ENCODE assay signal across 7 cellular contexts in the genomic region with DNA sequence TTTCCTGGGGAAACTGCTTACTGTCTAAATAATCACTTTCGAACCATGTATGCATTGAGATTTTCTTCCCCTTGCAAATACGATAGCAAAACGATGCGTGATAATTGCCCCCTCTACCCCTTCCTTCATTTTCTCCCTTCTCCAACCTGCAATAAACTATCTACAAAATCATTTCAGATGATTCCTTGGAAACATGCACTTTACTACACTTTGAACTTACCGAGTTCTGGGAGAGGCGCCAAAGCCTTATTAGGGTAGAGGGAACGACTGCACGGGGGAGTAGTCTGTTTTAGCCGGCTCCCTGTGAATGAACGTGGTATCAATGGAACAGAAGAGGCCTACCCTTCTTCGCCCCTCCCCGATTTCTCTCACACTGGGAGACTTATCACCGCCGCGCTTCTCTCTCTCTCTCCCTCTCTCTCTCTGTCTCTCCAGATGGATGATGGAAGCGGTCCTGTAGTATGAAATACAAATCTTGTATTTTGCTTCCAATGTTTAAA. TPM values are rescaled to one million over a fixed set of nuclear protein-coding genes. Genes with fewer than 3 reads are reported as not detected.
DNase-seq lines count a peak whose midpoint lies in the region; ATAC-seq, FAIRE-seq and TF ChIP-seq lines count a peak whose summit lies in the region.

A gene with protein sequence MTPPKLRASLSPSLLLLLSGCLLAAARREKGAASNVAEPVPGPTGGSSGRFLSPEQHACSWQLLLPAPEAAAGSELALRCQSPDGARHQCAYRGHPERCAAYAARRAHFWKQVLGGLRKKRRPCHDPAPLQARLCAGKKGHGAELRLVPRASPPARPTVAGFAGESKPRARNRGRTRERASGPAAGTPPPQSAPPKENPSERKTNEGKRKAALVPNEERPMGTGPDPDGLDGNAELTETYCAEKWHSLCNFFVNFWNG (minus strand): TSS at position 309 of the 500 bp plus-strand sequence. CDS start 517 bp downstream, outside the sequence.

- H3K4me3 ChIP-seq in GM08714 (ENCODE audit: low read length) (peak within 1 kb of the TSS; percentile 74), choroid plexus epithelial cell (ENCODE audit: low read depth, low read length) (peak within 1 kb of the TSS; percentile 68), HepG2 (replicated peaks in 1 of 3; ENCODE audit: insufficient read depth in 1 of 3, low read depth in 2 of 3, low read length in 3 of 3) (peak within 1 kb of the TSS; percentile 69 to 80 (median 78))

- TF ChIP-seq POLR2A in HepG2 (IDR thresholded peaks at IDR 0.05; ENCODE audit: insufficient read depth in 1 of 2, low read depth in 2 of 2, low read length in 2 of 2) = no peak

- H3K79me2 ChIP-seq in HepG2 (ENCODE audit: insufficient read depth, low read length) = peaks cover 2% of the 10 kb centered on the region

- DNase-seq in MV-4-11 (lab: John Stamatoyannopoulos, UW) (peak; percentile 22), SW480 (ENCODE audit: low spot score) (peak; percentile 72), choroid plexus epithelial cell (ENCODE audit: low read depth) (peak; percentile 48), HepG2 (ENCODE audit: low spot score) (peak; percentile 34), inferior parietal cortex (ENCODE audit: extremely low spot score) (no peak)
- DNase-seq in stimulated activated naive CD4-positive, alpha-beta T cell treated with Interleukin-2 at 50 U/mL for 16 hours (lab: John Stamatoyannopoulos, UW) = peak; percentile 33

- H4K20me1 ChIP-seq in HepG2 (ENCODE audit: insufficient read depth, low read length) = no peaks in the 10 kb centered on the region

- peak within 1 kb of the TSS; percentile 89 for H3K4me2 ChIP-seq in HepG2 (ENCODE audit: low read depth, low read length)

- TSS peak; percentile 56 for BruUV-seq in HepG2 (replicated peaks; lab: Mats Ljungman, UMichigan)

- POLR2A ChIA-PET in HepG2 (lab: Yijun Ruan, JAX) = interaction anchor here (1.0 to 2.2 kb wide), 4 partner anchors 10 to 22 kb away, joined by 3 to 13 read pairs (median 9); a partner anchor contains a TSS

- peak within 1 kb of the TSS; percentile 70 for H3K9ac ChIP-seq in HepG2 (ENCODE audit: insufficient read depth, low read depth, low read length)

- intact Hi-C loops in HepG2 (cut with micrococcal nuclease; ENCODE audit: unreplicated experiment) = loop anchor here (1.0 to 2.0 kb wide), 2 partner anchors 16 to 53 kb away; no protein-coding TSS in a partner anchor

- ATAC-seq in HepG2 = peak; percentile 61

- TF ChIP-seq RAD21 in HepG2 (CRISPR knock-in tag; IDR thresholded peaks at IDR 0.05) = no peak

- no peaks in the 10 kb centered on the region for H3K36me3 ChIP-seq in HepG2 (replicated peaks in 1 of 2; ENCODE audit: control insufficient read depth in 1 of 2, insufficient read depth in 2 of 2, low read length in 2 of 2)

- no peaks in the 10 kb centered on the region; a peak in 1 of 5 replicates for H3K27me3 ChIP-seq in HepG2 (ENCODE audit: control insufficient read depth in 1 of 2, insufficient read depth in 2 of 2, low read length in 2 of 2)

- peak within 1 kb of the TSS; percentile 61 for H3K27ac ChIP-seq in HepG2 (ENCODE audit: extremely low read length, insufficient read depth, low read length)

- FAIRE-seq in HepG2 (lab: Jason Lieb, UNC) = no peak

- TF ChIP-seq EP300 in HepG2 (IDR thresholded peaks at IDR 0.05; ENCODE audit: low read depth in 2 of 2, low read length in 2 of 2) = no peak
- TF ChIP-seq EP300 in HepG2 (CRISPR knock-in tag; IDR thresholded peaks at IDR 0.05; ENCODE audit: borderline replicate concordance) = no peak

- peak within 1 kb of the TSS; percentile 79 for H2AFZ ChIP-seq in HepG2 (ENCODE audit: low read length)

- WGBS in HepG2 (ENCODE audit: low lambda C conversion rate) = under 1% methylated on average over 16 of the region's 16 CpGs

- CTCF ChIA-PET in HepG2 (lab: Yijun Ruan, JAX; ENCODE audit: low intra/inter-chr PET ratio, low total read pairs) = interaction anchor here (1.2 to 1.7 kb wide), 2 partner anchors 52 to 151 kb away, joined by 3 to 6 read pairs; no protein-coding TSS in a partner anchor

- H3K9me3 ChIP-seq in HepG2 (ENCODE audit: low read length) = no peaks in the 10 kb centered on the region

- in situ Hi-C loops in HepG2 (cut with HindIII; ENCODE audit: extremely low pct_ligation_motif_present, low pct_unique_long_range_greater_than_20kb) = loop anchor here (5.0 kb wide), 1 partner anchor 152 kb away; no protein-coding TSS in a partner anchor

- TF ChIP-seq CTCF in choroid plexus epithelial cell (conservative IDR thresholded peaks at IDR 0.05; ENCODE audit: low read depth, low read length) (no peak), HepG2 (CRISPR knock-in tag; IDR thresholded peaks at IDR 0.05) (no peak)

- peaks cover 37% of the 10 kb centered on the region for H3K4me1 ChIP-seq in HepG2 (ENCODE audit: insufficient read depth, low read length)

RNA-seq across cellular contexts. Expression of the gene that starts here (rescaled TPM):
- total RNA-seq in HepG2 (2016; rRNA removed; fragmentation: Illumina TruSeq; extraction: Trizol) = 1.1 and 2.0 TPM in 2 replicates
- 0.18 and 0.30 TPM in 2 replicates for total RNA-seq in HepG2 (2016; cell fraction: cytosol; rRNA removed; fragmentation: Illumina TruSeq; extraction: Trizol; ENCODE audit: low read depth)
- 1.0 and 1.9 TPM in 2 replicates for total RNA-seq in HepG2 (2016; cell fraction: insoluble cytoplasmic fraction; rRNA removed; fragmentation: Illumina TruSeq; extraction: Trizol)
- 0.80 and 0.90 TPM in 2 replicates for total RNA-seq in HepG2 (2016; cell fraction: membrane; rRNA removed; fragmentation: Illumina TruSeq; extraction: Trizol)
- 1.7 and 1.9 TPM in 2 replicates for total RNA-seq in HepG2 (2016; cell fraction: nucleus; rRNA removed; fragmentation: Illumina TruSeq; extraction: Trizol)
- polyA plus RNA-seq in HepG2 (2011; rRNA removed) = 0.50 and 0.52 TPM in 2 replicates
- polyA plus RNA-seq in HepG2 (2011; cell fraction: cytosol; rRNA removed) = 0.40 and 0.44 TPM in 2 replicates
- polyA plus RNA-seq in HepG2 (2011; cell fraction: nucleus; rRNA removed) = 0.58 and 0.78 TPM in 2 replicates
- polyA plus RNA-seq in HepG2 (2012) = 2.3 and 3.4 TPM in 2 replicates
- polyA plus RNA-seq in HepG2 (2016; cell fraction: cytosol; fragmentation: Illumina TruSeq; extraction: Trizol; ENCODE audit: low read depth) = 0.40 and 0.57 TPM in 2 replicates
- polyA plus RNA-seq in HepG2 (2016; cell fraction: insoluble cytoplasmic fraction; fragmentation: Illumina TruSeq; extraction: Trizol; ENCODE audit: low read depth) = 1.9 and 2.0 TPM in 2 replicates
- polyA plus RNA-seq in HepG2 (2016; cell fraction: membrane; fragmentation: Illumina TruSeq; extraction: Trizol; ENCODE audit: low read depth) = 1.1 and 1.7 TPM in 2 replicates
- polyA plus RNA-seq in HepG2 (2016; cell fraction: nucleus; fragmentation: Illumina TruSeq; extraction: Trizol; ENCODE audit: insufficient read depth, low read depth) = 4.0 and 4.8 TPM in 2 replicates
- polyA minus RNA-seq in HepG2 (2011; rRNA and poly(A)+ RNA removed; ENCODE audit: low replicate concordance) = 0.14 and 0.47 TPM in 2 replicates
- 0.49 TPM in 1 of 2 replicates, not detected in the other for polyA minus RNA-seq in HepG2 (2011; cell fraction: cytosol; rRNA and poly(A)+ RNA removed)
- 1.2 and 1.4 TPM in 2 replicates for polyA minus RNA-seq in HepG2 (2011; cell fraction: nucleus; rRNA and poly(A)+ RNA removed)
